8 cellular contexts compared by ENCODE assay signal in genomic region chr1:11550664-11551283, GRCh38.
DNase-seq lines count a peak whose midpoint lies in the region; ATAC-seq lines count a peak whose summit lies in the region.

No MANE protein-coding gene starts in this region.

- H3K27ac Mint-ChIP-seq in activated naive CD8-positive, alpha-beta T cell treated with anti-CD3 and anti-CD28 coated beads, Interleukin-2, amount 50 U/mL, for 24 hours = no peak overlapping the region

- H3K27me3 Mint-ChIP-seq in activated naive CD8-positive, alpha-beta T cell treated with anti-CD3 and anti-CD28 coated beads, Interleukin-2, amount 50 U/mL, for 24 hours = peaks cover 41% of the 10 kb centered on the region

- H3K4me1 Mint-ChIP-seq in activated naive CD8-positive, alpha-beta T cell treated with anti-CD3 and anti-CD28 coated beads, Interleukin-2, amount 50 U/mL, for 24 hours = no peaks in the 10 kb centered on the region

- H3K9me3 Mint-ChIP-seq in activated naive CD8-positive, alpha-beta T cell treated with anti-CD3 and anti-CD28 coated beads, Interleukin-2, amount 50 U/mL, for 24 hours = no peaks in the 10 kb centered on the region

- no peaks in the 10 kb centered on the region for H3K36me3 Mint-ChIP-seq in activated naive CD8-positive, alpha-beta T cell treated with anti-CD3 and anti-CD28 coated beads, Interleukin-2, amount 50 U/mL, for 24 hours (ENCODE audit: low read depth)

- peak; percentile 30 for DNase-seq in CMK (ENCODE audit: low read depth)
- DNase-seq in LHCN-M2 (ENCODE audit: low read depth) = peak; percentile 70
- DNase-seq in activated naive CD8-positive, alpha-beta T cell treated with anti-CD3 and anti-CD28 coated beads, Interleukin-2, amount 50 U/mL, for 24 hours = peak; percentile 43
- DNase-seq in iPS DF 4.7 (ENCODE audit: extremely low read depth, low spot score) = peak; percentile 68
- DNase-seq in stimulated activated CD4-positive, alpha-beta T cell treated with anti-CD3 and anti-CD28 coated beads, TNF-alpha, amount 100 ng/mL, for 48 hours (ENCODE audit: low read depth in 3 of 3) = peak in 2 of 3 donors; percentile 26 to 40
- no peak for DNase-seq in SHP77 (lab: John Stamatoyannopoulos, UW)
- no peak for DNase-seq in 8988T

- no peak for ATAC-seq in activated naive CD8-positive, alpha-beta T cell treated with anti-CD3 and anti-CD28 coated beads, Interleukin-2, amount 50 U/mL, for 24 hours
- ATAC-seq in HG03097 (IDR thresholded peaks at IDR 0.05; ENCODE audit: low FRiP score, unreplicated experiment) = no peak

- no peak overlapping the region for H3K4me3 Mint-ChIP-seq in activated naive CD8-positive, alpha-beta T cell treated with anti-CD3 and anti-CD28 coated beads, Interleukin-2, amount 50 U/mL, for 24 hours

Comparison
In these comparisons a context has a peak if more than half of its experiments do, and no peak if none do; other contexts are left out.
1. DNase-seq: peak in CMK (single experiment), LHCN-M2 (single experiment), activated naive CD8-positive, alpha-beta T cell treated with anti-CD3 and anti-CD28 coated beads, Interleukin-2, amount 50 U/mL, for 24 hours (single experiment), iPS DF 4.7 (single experiment) and stimulated activated CD4-positive, alpha-beta T cell treated with anti-CD3 and anti-CD28 coated beads, TNF-alpha, amount 100 ng/mL, for 48 hours (2 of 3); none in SHP77 (0 of 2) and 8988T (single experiment).